In the genomic region with DNA sequence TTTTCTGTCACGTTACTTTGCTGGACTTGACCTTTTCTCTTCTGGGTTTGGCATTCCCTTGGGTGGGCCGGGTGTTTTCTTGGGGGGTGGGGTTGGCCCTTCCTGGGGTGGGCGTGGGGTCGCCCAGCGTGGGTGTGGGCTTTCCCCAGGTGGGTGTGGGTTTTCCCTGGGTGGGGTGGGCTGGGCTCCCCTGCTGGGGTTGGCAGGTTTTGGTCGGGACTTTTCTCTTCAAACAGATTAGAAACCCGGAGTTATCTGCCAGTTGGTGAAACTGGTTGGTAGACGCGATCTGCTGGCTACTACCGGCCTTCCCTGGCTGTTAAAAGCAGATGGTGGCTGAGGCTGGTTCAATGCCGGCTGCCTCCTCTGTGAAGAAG, we compare ENCODE assay signal across 7 cellular contexts. TPM values are rescaled to one million over a fixed set of nuclear protein-coding genes. Genes with fewer than 3 reads are reported as not detected.
"Had no signal": no experiment of that assay in that cellular context is flagged by ENCODE, and none has a peak within 500 bp of the region (broad histone marks: within the 10 kb centered on the region; RNA-seq: fewer than 3 reads in every experiment).

A gene (plus strand): TSS at position 278 of the 377 bp plus-strand sequence. CDS start 52 bp downstream, at position 330.

RNA-seq across cellular contexts. Expression of the gene that starts here (rescaled TPM):
- total RNA-seq: PC-3, PC-9, Right ventricle myocardium inferior, Right ventricle myocardium superior, SJCRH30, SJSA1, SK-MEL-5 had no signal
